Comparison of ENCODE assay signal across 9 cellular contexts in the genomic region with DNA sequence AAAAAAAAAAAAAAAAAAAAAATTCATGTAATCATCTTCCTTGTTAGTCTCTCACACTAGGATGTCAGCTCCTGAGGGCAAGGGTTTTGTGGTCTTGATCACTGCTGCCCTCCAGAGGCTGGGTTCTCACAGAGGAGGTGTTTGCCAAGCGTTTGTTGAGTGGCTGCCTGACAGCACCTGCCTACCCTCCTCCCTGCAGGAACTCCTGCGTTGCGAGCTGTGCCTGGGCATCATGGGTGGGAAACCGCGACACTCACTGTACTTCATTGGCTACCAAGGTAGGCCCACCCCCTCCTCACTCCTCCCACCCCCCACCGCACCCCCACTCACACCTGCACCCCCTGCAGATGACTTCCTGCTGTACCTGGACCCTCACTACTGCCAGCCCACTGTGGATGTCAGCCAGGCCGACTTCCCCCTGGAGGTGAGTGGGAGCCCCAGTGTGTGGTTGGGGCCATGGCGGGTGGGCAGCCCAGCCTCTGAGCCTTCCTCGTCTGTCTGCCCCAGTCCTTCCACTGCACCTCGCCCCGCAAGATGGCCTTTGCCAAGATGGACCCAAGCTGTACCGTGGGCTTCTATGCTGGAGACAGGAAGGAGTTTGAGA. TPM values are rescaled to one million over a fixed set of nuclear protein-coding genes. Genes with fewer than 3 reads are reported as not detected.
DNase-seq lines count a peak whose midpoint lies in the region; ATAC-seq and TF ChIP-seq lines count a peak whose summit lies in the region.
"Had no signal": no experiment of that assay in that cellular context is flagged by ENCODE, and none has a peak within 500 bp of the region (broad histone marks: within the 10 kb centered on the region; RNA-seq: fewer than 3 reads in every experiment).

No MANE protein-coding gene starts in this region.

- TF ChIP-seq CTCF in omental fat pad (IDR thresholded peaks at IDR 0.05), result no peak

- intact Hi-C loops in naive thymus-derived CD4-positive, alpha-beta T cell (cut with micrococcal nuclease), result loop anchor here (1.0 to 5.0 kb wide), 3 partner anchors 41 to 47 kb away; no protein-coding TSS in a partner anchor

- no peaks in the 10 kb centered on the region for H3K9me3 Mint-ChIP-seq in naive thymus-derived CD4-positive, alpha-beta T cell

- no peaks in the 10 kb centered on the region for H3K27me3 Mint-ChIP-seq in naive thymus-derived CD4-positive, alpha-beta T cell

- peak overlapping the region in 2 of 10 donors; percentile 25 to 42 for H3K4me3 Mint-ChIP-seq in naive thymus-derived CD4-positive, alpha-beta T cell

- POLR2A ChIA-PET in naive thymus-derived CD4-positive, alpha-beta T cell (lab: Charles Lee), result interaction anchor here (0.6 to 6.8 kb wide), 12 partner anchors 9 to 355 kb away, joined by 3 to 77 read pairs (median 4); partner anchors contain the start of genes CDKN2D, KRI1 and TMED1

- DNase-seq in NCI-H1417 (lab: John Stamatoyannopoulos, UW) (peak in 2 of 3 experiments; percentile 7 to 28), NCI-H1417 treated with DMSO at 0.1 percent for 48 hours (lab: John Stamatoyannopoulos, UW) (no peak), MV-4-11 (lab: John Stamatoyannopoulos, UW) (peak; percentile 89), omental fat pad (ENCODE audit: low spot score) (no peak)
- DNase-seq in activated naive CD4-positive, alpha-beta T cell treated with Interleukin-2 at 50 U/mL for 16 hours, result peak; percentile 37
- DNase-seq in naive thymus-derived CD4-positive, alpha-beta T cell, result peak in 6 of 9 donors; percentile 23 to 42 (median 35)
- DNase-seq: heart right ventricle had no signal

- peaks cover 22 to 63% (median 41%) of the 10 kb centered on the region in 7 donors for H3K4me1 Mint-ChIP-seq in naive thymus-derived CD4-positive, alpha-beta T cell

- H3K36me3 ChIP-seq in naive thymus-derived CD4-positive, alpha-beta T cell (ENCODE audit: control insufficient read depth in 2 of 3, insufficient read depth in 3 of 3, low read length in 3 of 3), result peaks cover 18 to 79% (median 20%) of the 10 kb centered on the region in 3 experiments

- no peaks in the 10 kb centered on the region for H3K9me3 ChIP-seq in naive thymus-derived CD4-positive, alpha-beta T cell (ENCODE audit: control insufficient read depth in 2 of 3, low read length in 3 of 3)
- H3K9me3 ChIP-seq: heart right ventricle had no signal

- peak overlapping the region; percentile 44 to 96 (median 76) for H3K27ac Mint-ChIP-seq in naive thymus-derived CD4-positive, alpha-beta T cell

- H3K27me3 ChIP-seq in naive thymus-derived CD4-positive, alpha-beta T cell (ENCODE audit: control insufficient read depth in 2 of 2, insufficient read depth in 2 of 2, low read length in 2 of 2), result no peaks in the 10 kb centered on the region
- H3K27me3 ChIP-seq: heart right ventricle had no signal

- H3K36me3 Mint-ChIP-seq in naive thymus-derived CD4-positive, alpha-beta T cell, result peaks cover 0 to 32% (median 7%) of the 10 kb centered on the region in 5 donors

- CTCF ChIA-PET in naive thymus-derived CD4-positive, alpha-beta T cell (lab: Charles Lee), result interaction anchor here (0.7 to 2.2 kb wide), 3 partner anchors 19 to 218 kb away, joined by 3 to 6 read pairs (median 5); no protein-coding TSS in a partner anchor

- H3K27ac ChIP-seq in naive thymus-derived CD4-positive, alpha-beta T cell (ENCODE audit: low read depth, low read length), result peak overlapping the region; percentile 66

- no peak overlapping the region for H3K4me3 ChIP-seq in naive thymus-derived CD4-positive, alpha-beta T cell (ENCODE audit: low read length)
- H3K4me3 ChIP-seq: heart right ventricle had no signal

- H3K4me1 ChIP-seq in naive thymus-derived CD4-positive, alpha-beta T cell (ENCODE audit: control insufficient read depth in 2 of 2, insufficient read depth in 2 of 2, low read length in 2 of 2), result peaks cover 41 to 54% of the 10 kb centered on the region in 2 donors

- peak; percentile 24 for ATAC-seq in naive thymus-derived CD4-positive, alpha-beta T cell
- no peak for ATAC-seq in HG03520 (IDR thresholded peaks at IDR 0.05; ENCODE audit: unreplicated experiment)
- ATAC-seq in GM19328 (IDR thresholded peaks at IDR 0.05; ENCODE audit: unreplicated experiment), result no peak
- no peak for ATAC-seq in omental fat pad (ENCODE audit: low FRiP score)

RNA-seq across cellular contexts. Expression of gene ATG4D, which starts 8.1 kb away (rescaled TPM):
- total RNA-seq in naive thymus-derived CD4-positive, alpha-beta T cell, result 10 to 100 TPM; 41.7 to 70.3 (median 56.7) TPM
- polyA plus RNA-seq in naive thymus-derived CD4-positive, alpha-beta T cell, result 10 to 100 TPM; 12.9 to 21.8 TPM
- total RNA-seq in omental fat pad, result 10 to 100 TPM; 12.9 to 16.6 (median 15.4) TPM

RNA-seq across cellular contexts. Expression of gene KRI1, which starts 14.0 kb away (rescaled TPM):
- 10 to 100 TPM; 48.4 to 84.1 (median 60.4) TPM for total RNA-seq in naive thymus-derived CD4-positive, alpha-beta T cell
- polyA plus RNA-seq in naive thymus-derived CD4-positive, alpha-beta T cell, result 10 to 100 TPM; 13.7 to 47.6 TPM
- 10 to 100 TPM in 3 of 4 donors, 1 to 10 TPM in 1; 9.1 to 36.3 (median 16.3) TPM for total RNA-seq in omental fat pad

RNA-seq across cellular contexts. Expression of gene CDKN2D, which starts 17.0 kb away (rescaled TPM):
- total RNA-seq in naive thymus-derived CD4-positive, alpha-beta T cell, result 10 to 100 TPM; 20.5 to 73.9 (median 47.5) TPM
- 100 to 1,000 TPM in 1 of 2 donors, 10 to 100 TPM in 1; 72.9 to 102 TPM for polyA plus RNA-seq in naive thymus-derived CD4-positive, alpha-beta T cell
- total RNA-seq in omental fat pad, result 10 to 100 TPM in 1 of 4 donors, 1 to 10 TPM in 3; 2.9 to 21.4 (median 7.5) TPM

RNA-seq across cellular contexts. Expression of gene S1PR5, which starts 34.6 kb away (rescaled TPM):
- 10 to 100 TPM in 1 of 5 experiments, 1 to 10 TPM in 1, under 1 TPM in 2, not detected in 1; 0.51 to 22.0 (median 3.5) TPM for total RNA-seq in naive thymus-derived CD4-positive, alpha-beta T cell
- under 1 TPM; 0.53 to 0.55 TPM for polyA plus RNA-seq in naive thymus-derived CD4-positive, alpha-beta T cell
- under 1 TPM; 0.47 to 0.72 (median 0.56) TPM for total RNA-seq in omental fat pad

RNA-seq across cellular contexts. Expression of gene AP1M2, which starts 35.3 kb away (rescaled TPM):
- total RNA-seq in naive thymus-derived CD4-positive, alpha-beta T cell, result not detected
- polyA plus RNA-seq in naive thymus-derived CD4-positive, alpha-beta T cell, result not detected
- 1 to 10 TPM in 3 of 4 donors, not detected in 1; 1.8 to 8.2 (median 2.4) TPM for total RNA-seq in omental fat pad
- total RNA-seq: heart right ventricle had no signal
- polyA plus RNA-seq: heart right ventricle had no signal

Comparison
In these comparisons a context has a peak if more than half of its experiments do, and no peak if none do; other contexts are left out.
1. DNase-seq: peak in NCI-H1417 (2 of 3), MV-4-11 (single experiment), activated naive CD4-positive, alpha-beta T cell treated with Interleukin-2 at 50 U/mL for 16 hours (single experiment) and naive thymus-derived CD4-positive, alpha-beta T cell (6 of 9); none in NCI-H1417 treated with DMSO at 0.1 percent for 48 hours (single experiment) and omental fat pad (single experiment).